In genomic region chr12:52884526-52885293, GRCh38 we compare ENCODE assay signal across 8 cellular contexts. TPM values are rescaled to one million over a fixed set of nuclear protein-coding genes. Genes with fewer than 3 reads are reported as not detected.
DNase-seq lines count a peak whose midpoint lies in the region; ATAC-seq and TF ChIP-seq lines count a peak whose summit lies in the region.

No MANE protein-coding gene starts in this region.

- H3K27ac ChIP-seq in prostate gland, result no peak overlapping the region

- no peak overlapping the region for H3K4me3 ChIP-seq in prostate gland

- intact Hi-C loops in prostate gland (cut with DNase I), result loop anchor here (1.0 kb wide), 1 partner anchor 97 kb away; no protein-coding TSS in a partner anchor

- peak; percentile 67 for DNase-seq in DMS153 treated with DMSO at 0.1 percent for 48 hours (lab: John Stamatoyannopoulos, UW; ENCODE audit: unreplicated experiment)
- peak; percentile 47 for DNase-seq in SK-N-DZ (ENCODE audit: low spot score)
- DNase-seq in activated gamma-delta T cell (lab: John Stamatoyannopoulos, UW), result peak; percentile 20
- peak; percentile 91 for DNase-seq in glutamatergic neuron
- peak; percentile 78 for DNase-seq in prostate gland (ENCODE audit: low spot score)

- no peaks in the 10 kb centered on the region for H3K9me3 ChIP-seq in prostate gland

- H3K36me3 Mint-ChIP-seq in glutamatergic neuron (ENCODE audit: unreplicated experiment), result no peaks in the 10 kb centered on the region

- H3K27me3 ChIP-seq in prostate gland (replicated peaks; ENCODE audit: insufficient read depth), result no peaks in the 10 kb centered on the region

- no peak overlapping the region for H3K27ac Mint-ChIP-seq in glutamatergic neuron (ENCODE audit: unreplicated experiment)

- H3K27me3 Mint-ChIP-seq in glutamatergic neuron (ENCODE audit: unreplicated experiment), result peaks cover 3% of the 10 kb centered on the region

- no peaks in the 10 kb centered on the region for H3K4me1 Mint-ChIP-seq in glutamatergic neuron (ENCODE audit: low read depth, unreplicated experiment)

- H3K4me1 ChIP-seq in prostate gland (replicated peaks), result no peaks in the 10 kb centered on the region

- TF ChIP-seq CTCF in LNCAP (IDR thresholded peaks at IDR 0.05) (peak; percentile 92), glutamatergic neuron (IDR thresholded peaks at IDR 0.05; ENCODE audit: partially characterized antibody, unreplicated experiment) (peak; percentile 97), prostate gland (IDR thresholded peaks at IDR 0.05) (peak; percentile 67 to 96 (median 96))

- H3K9me3 Mint-ChIP-seq in glutamatergic neuron (ENCODE audit: unreplicated experiment), result peaks cover 2% of the 10 kb centered on the region

- H3K4me3 Mint-ChIP-seq in glutamatergic neuron (ENCODE audit: unreplicated experiment), result no peak overlapping the region

- no peaks in the 10 kb centered on the region for H3K36me3 ChIP-seq in prostate gland

- ATAC-seq in GM21737 (IDR thresholded peaks at IDR 0.05; ENCODE audit: unreplicated experiment) (no peak), HG02870 (IDR thresholded peaks at IDR 0.05; ENCODE audit: unreplicated experiment) (no peak)

- WGBS in prostate gland, result 34% methylated on average over 13 of the region's 13 CpGs

- no peak for TF ChIP-seq POLR2A in prostate gland (IDR thresholded peaks at IDR 0.05)

RNA-seq across cellular contexts. Expression of gene KRT8, which starts 20.2 kb away (rescaled TPM):
- 1.5 and 1.8 TPM in 2 replicates for polyA plus RNA-seq in SK-N-DZ (2014; cell fraction: cytosol; rRNA removed)
- 0.25 and 0.31 TPM in 2 replicates for polyA plus RNA-seq in SK-N-DZ (2014; cell fraction: nucleus; rRNA removed)
- total RNA-seq in glutamatergic neuron (ENCODE audit: unreplicated experiment), result 14.0 TPM
- total RNA-seq in prostate gland, result 100 to 1,000 TPM; 182 to 536 TPM

RNA-seq across cellular contexts. Expression of gene KRT78, which starts 35.9 kb away (rescaled TPM):
- polyA plus RNA-seq in SK-N-DZ (2014; cell fraction: cytosol; rRNA removed), result not detected in 2 replicates
- not detected in 2 replicates for polyA plus RNA-seq in SK-N-DZ (2014; cell fraction: nucleus; rRNA removed)
- total RNA-seq in glutamatergic neuron (ENCODE audit: unreplicated experiment) (not detected), prostate gland (1 to 10 TPM in 1 of 2 donors, not detected in 1; 1.0 TPM)

RNA-seq across cellular contexts. Expression of gene KRT79, which starts 50.6 kb away (rescaled TPM):
- polyA plus RNA-seq in SK-N-DZ (2014; cell fraction: cytosol; rRNA removed), result not detected in 2 replicates
- polyA plus RNA-seq in SK-N-DZ (2014; cell fraction: nucleus; rRNA removed), result not detected in 2 replicates
- total RNA-seq in glutamatergic neuron (ENCODE audit: unreplicated experiment) (not detected), prostate gland (not detected)

Comparison
In these comparisons a context has a peak if more than half of its experiments do, and no peak if none do; other contexts are left out.
1. DNase-seq: peak in every context shown above with its lines; median percentile 91 in glutamatergic neuron; 78 in prostate gland; 67 in DMS153 treated with DMSO at 0.1 percent for 48 hours; 47 in SK-N-DZ; 20 in activated gamma-delta T cell.
2. RNA of gene KRT8, which starts 20.2 kb away (total RNA-seq): 182 to 536 TPM in prostate gland; 14.0 TPM in glutamatergic neuron (single experiment); every median in the first group is over 10 times any median in the second.
3. Peak in every context shown above with its lines, with median percentiles within 50 percentile points of each other: CTCF ChIP-seq.